2 cellular contexts compared by ENCODE assay signal in the genomic region with DNA sequence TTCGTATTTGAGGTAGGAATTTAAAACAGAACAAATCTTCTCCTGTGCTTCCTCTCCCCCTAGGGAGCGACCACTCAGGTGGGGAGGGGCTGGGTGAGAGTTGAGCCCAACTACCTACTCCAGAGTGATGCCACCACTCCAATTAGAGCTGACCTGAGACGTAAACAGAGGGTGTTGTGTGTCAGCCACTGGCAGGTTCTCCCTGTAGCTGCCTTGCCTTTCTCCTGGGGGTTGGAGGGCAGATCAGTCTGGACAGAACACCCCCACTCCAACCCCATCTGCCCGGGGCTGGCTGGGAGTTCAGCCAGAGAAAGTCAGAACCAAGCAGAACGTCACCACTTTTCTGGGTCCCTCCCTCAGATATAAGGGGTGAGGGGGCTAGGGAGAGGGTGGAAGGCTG.
TF ChIP-seq lines count a peak whose summit lies in the region.

No MANE protein-coding gene starts in this region.

TF ChIP-seq in A549, 52 proteins besides CTCF, POLR2A, EP300 and RAD21:
- TF ChIP-seq NR3C1 (IDR thresholded peaks at IDR 0.05) (no peak), JUN (IDR thresholded peaks at IDR 0.05) (no peak), KDM5A (IDR thresholded peaks at IDR 0.05) (no peak), CBX2 (IDR thresholded peaks at IDR 0.05; ENCODE audit: borderline replicate concordance, low read depth) (no peak), MAFK (IDR thresholded peaks at IDR 0.05; ENCODE audit: partially characterized antibody) (no peak), NPAS2 (CRISPR knock-in tag; IDR thresholded peaks at IDR 0.05; ENCODE audit: borderline replicate concordance) (no peak), HOXB13 (CRISPR knock-in tag; IDR thresholded peaks at IDR 0.05; ENCODE audit: low read depth) (no peak), ZC3H11A (IDR thresholded peaks at IDR 0.05) (no peak), MYC (IDR thresholded peaks at IDR 0.05; ENCODE audit: borderline replicate concordance, low read length) (no peak)
- TF ChIP-seq, protein P1, sequence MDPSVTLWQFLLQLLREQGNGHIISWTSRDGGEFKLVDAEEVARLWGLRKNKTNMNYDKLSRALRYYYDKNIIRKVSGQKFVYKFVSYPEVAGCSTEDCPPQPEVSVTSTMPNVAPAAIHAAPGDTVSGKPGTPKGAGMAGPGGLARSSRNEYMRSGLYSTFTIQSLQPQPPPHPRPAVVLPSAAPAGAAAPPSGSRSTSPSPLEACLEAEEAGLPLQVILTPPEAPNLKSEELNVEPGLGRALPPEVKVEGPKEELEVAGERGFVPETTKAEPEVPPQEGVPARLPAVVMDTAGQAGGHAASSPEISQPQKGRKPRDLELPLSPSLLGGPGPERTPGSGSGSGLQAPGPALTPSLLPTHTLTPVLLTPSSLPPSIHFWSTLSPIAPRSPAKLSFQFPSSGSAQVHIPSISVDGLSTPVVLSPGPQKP (IDR thresholded peaks at IDR 0.05; ENCODE audit: low read depth, low read length): no peak
- TF ChIP-seq, protein P2, sequence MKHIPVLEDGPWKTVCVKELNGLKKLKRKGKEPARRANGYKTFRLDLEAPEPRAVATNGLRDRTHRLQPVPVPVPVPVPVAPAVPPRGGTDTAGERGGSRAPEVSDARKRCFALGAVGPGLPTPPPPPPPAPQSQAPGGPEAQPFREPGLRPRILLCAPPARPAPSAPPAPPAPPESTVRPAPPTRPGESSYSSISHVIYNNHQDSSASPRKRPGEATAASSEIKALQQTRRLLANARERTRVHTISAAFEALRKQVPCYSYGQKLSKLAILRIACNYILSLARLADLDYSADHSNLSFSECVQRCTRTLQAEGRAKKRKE (CRISPR knock-in tag; IDR thresholded peaks at IDR 0.05; ENCODE audit: low read depth): no peak
- TF ChIP-seq, protein P3, sequence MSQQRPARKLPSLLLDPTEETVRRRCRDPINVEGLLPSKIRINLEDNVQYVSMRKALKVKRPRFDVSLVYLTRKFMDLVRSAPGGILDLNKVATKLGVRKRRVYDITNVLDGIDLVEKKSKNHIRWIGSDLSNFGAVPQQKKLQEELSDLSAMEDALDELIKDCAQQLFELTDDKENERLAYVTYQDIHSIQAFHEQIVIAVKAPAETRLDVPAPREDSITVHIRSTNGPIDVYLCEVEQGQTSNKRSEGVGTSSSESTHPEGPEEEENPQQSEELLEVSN (IDR thresholded peaks at IDR 0.05; ENCODE audit: borderline replicate concordance, low read depth): no peak
- TF ChIP-seq, protein P4, sequence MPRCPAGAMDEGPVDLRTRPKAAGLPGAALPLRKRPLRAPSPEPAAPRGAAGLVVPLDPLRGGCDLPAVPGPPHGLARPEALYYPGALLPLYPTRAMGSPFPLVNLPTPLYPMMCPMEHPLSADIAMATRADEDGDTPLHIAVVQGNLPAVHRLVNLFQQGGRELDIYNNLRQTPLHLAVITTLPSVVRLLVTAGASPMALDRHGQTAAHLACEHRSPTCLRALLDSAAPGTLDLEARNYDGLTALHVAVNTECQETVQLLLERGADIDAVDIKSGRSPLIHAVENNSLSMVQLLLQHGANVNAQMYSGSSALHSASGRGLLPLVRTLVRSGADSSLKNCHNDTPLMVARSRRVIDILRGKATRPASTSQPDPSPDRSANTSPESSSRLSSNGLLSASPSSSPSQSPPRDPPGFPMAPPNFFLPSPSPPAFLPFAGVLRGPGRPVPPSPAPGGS (IDR thresholded peaks at IDR 0.05): no peak
- TF ChIP-seq, protein P5, sequence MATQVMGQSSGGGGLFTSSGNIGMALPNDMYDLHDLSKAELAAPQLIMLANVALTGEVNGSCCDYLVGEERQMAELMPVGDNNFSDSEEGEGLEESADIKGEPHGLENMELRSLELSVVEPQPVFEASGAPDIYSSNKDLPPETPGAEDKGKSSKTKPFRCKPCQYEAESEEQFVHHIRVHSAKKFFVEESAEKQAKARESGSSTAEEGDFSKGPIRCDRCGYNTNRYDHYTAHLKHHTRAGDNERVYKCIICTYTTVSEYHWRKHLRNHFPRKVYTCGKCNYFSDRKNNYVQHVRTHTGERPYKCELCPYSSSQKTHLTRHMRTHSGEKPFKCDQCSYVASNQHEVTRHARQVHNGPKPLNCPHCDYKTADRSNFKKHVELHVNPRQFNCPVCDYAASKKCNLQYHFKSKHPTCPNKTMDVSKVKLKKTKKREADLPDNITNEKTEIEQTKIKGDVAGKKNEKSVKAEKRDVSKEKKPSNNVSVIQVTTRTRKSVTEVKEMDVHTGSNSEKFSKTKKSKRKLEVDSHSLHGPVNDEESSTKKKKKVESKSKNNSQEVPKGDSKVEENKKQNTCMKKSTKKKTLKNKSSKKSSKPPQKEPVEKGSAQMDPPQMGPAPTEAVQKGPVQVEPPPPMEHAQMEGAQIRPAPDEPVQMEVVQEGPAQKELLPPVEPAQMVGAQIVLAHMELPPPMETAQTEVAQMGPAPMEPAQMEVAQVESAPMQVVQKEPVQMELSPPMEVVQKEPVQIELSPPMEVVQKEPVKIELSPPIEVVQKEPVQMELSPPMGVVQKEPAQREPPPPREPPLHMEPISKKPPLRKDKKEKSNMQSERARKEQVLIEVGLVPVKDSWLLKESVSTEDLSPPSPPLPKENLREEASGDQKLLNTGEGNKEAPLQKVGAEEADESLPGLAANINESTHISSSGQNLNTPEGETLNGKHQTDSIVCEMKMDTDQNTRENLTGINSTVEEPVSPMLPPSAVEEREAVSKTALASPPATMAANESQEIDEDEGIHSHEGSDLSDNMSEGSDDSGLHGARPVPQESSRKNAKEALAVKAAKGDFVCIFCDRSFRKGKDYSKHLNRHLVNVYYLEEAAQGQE (IDR thresholded peaks at IDR 0.05): no peak

TF ChIP-seq in H1, 55 proteins besides CTCF, POLR2A, EP300 and RAD21:
- TF ChIP-seq SP2 (IDR thresholded peaks at IDR 0.05; ENCODE audit: low read length): no peak
- TF ChIP-seq POLR2AphosphoS5 (IDR thresholded peaks at IDR 0.05; ENCODE audit: low read depth, low read length): peak; percentile 75
- TF ChIP-seq NANOG (IDR thresholded peaks at IDR 0.05; ENCODE audit: insufficient read depth, low read depth, low read length, poor library complexity, severe bottlenecking): no peak
- TF ChIP-seq TAF1 (IDR thresholded peaks at IDR 0.05; ENCODE audit: low read depth, low read length): 0 out of 2 replicates have a peak, but pooled peaks have one; percentile 23
